In the genomic region with DNA sequence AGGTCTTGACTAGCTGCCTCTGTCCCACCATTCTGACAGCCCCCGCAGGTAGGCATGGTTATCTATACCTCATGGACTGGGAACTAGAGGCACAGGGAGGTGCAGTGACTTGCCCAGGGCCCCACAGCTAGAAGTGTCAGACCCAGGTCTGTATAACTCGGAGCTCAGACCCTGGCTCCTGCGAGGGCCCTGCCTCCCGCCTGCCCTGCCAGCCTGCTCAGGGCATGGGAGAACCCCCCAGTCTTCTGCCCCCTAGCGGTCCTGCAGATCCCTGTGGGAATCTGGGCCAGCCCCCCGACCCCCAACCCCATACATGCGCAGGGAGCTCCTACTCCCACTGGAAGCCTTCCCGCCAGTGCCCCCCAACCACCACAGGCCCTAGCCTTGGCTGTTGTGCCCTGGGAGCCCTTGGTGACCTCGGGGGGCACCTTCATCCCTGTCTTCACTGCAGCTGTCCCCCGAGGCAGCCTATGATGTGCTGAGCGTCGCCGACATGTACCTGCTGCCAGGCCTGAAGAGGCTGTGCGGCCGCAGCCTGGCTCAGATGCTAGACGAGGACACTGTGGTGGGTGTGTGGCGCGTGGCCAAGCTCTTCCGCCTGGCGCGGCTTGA, we compare ENCODE assay signal across 1 cellular context.
TF ChIP-seq lines count a peak whose summit lies in the region.

No MANE protein-coding gene starts in this region.

TF ChIP-seq in HepG2, 621 proteins besides CTCF, POLR2A, EP300 and RAD21:
- TF ChIP-seq, protein P1, sequence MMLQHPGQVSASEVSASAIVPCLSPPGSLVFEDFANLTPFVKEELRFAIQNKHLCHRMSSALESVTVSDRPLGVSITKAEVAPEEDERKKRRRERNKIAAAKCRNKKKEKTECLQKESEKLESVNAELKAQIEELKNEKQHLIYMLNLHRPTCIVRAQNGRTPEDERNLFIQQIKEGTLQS (CRISPR knock-in tag; IDR thresholded peaks at IDR 0.05): no peak
- TF ChIP-seq MTA3 (CRISPR knock-in tag; IDR thresholded peaks at IDR 0.05) (no peak), HNRNPL (IDR thresholded peaks at IDR 0.05; ENCODE audit: low read depth, low read length) (0 out of 2 replicates have a peak, but pooled peaks have one; percentile 13), AGO2 (optimal IDR thresholded peaks at IDR 0.05; ENCODE audit: low read depth, low read length) (peak; percentile 27)
